In the genomic region with DNA sequence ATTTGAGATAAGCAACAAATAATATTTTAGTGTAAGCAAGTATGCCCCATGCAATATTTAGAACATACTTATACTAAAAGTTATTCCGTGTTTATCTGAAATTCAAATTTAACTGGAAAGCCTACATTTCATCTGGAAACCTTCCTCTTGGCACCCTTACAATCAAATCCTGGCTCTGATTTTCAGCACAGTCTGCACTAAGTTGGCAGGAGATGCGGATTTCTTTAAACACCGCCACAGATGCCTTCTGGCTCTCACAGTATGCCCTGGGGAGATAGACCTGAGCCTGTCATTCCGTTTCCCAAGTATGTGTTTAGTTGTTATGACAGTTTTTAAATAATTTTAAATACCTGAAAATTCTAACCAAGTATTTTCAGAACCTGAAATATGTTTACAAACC, we compare ENCODE assay signal across 33 cellular contexts. TPM values are rescaled to one million over a fixed set of nuclear protein-coding genes. Genes with fewer than 3 reads are reported as not detected.
A peak's percentile ranks its signal among the peaks of the same experiment; 100 is the strongest.
DNase-seq lines count a peak whose midpoint lies in the region; ATAC-seq, FAIRE-seq and TF ChIP-seq lines count a peak whose summit lies in the region.
"Had no signal": no experiment of that assay in that cellular context is flagged by ENCODE, and none has a peak within 500 bp of the region (broad histone marks: within the 10 kb centered on the region; RNA-seq: fewer than 3 reads in every experiment).

No MANE protein-coding gene starts in this region.

- FAIRE-seq in GM12892 (lab: Jason Lieb, UNC): no peak
- FAIRE-seq: colon, K562 had no signal

- H3K27ac ChIP-seq in VCaP (peak overlapping the region; percentile 19), vagina (peak overlapping the region; percentile 92)
- H3K27ac ChIP-seq: adrenal gland, brain microvascular endothelial cell, neural progenitor cell, parathyroid adenoma, Peyer's patch, transverse colon had no signal

- intact Hi-C loops in vagina (cut with DNase I): loop anchor here (10.0 kb wide), 1 partner anchor 325 kb away; no protein-coding TSS in a partner anchor
- intact Hi-C loops in cardiac septum (cut with DNase I): loop anchor here (10.0 kb wide), 2 partner anchors 155 to 325 kb away; no protein-coding TSS in a partner anchor

- TF ChIP-seq POLR2A in vagina (IDR thresholded peaks at IDR 0.05) (no peak), GM12892 (IDR thresholded peaks at IDR 0.05; ENCODE audit: low read depth, low read length) (no peak)

- peak; percentile 41 for ATAC-seq in left lobe of liver
- ATAC-seq: K562 had no signal

- H3K4me3 ChIP-seq in vagina: no peak overlapping the region
- H3K4me3 ChIP-seq: adrenal gland, K562, neural progenitor cell, Peyer's patch, sigmoid colon, transverse colon had no signal

- POLR2A ChIA-PET in GM10248 (lab: Yijun Ruan, JAX): no interaction called here

- DNase-seq in DMS 273 (lab: John Stamatoyannopoulos, UW; ENCODE audit: unreplicated experiment) (peak; percentile 47), DMS 273 treated with DMSO at 0.1 percent for 48 hours (lab: John Stamatoyannopoulos, UW) (no peak), left lobe of liver (ENCODE audit: low spot score) (no peak), vagina (ENCODE audit: extremely low spot score in 2 of 2) (no peak), cardiac septum (ENCODE audit: low spot score) (no peak), GM10248 (ENCODE audit: extremely low spot score) (no peak), GM12892 (ENCODE audit: insufficient read length) (no peak)
- DNase-seq: 8988T; activated CD4-positive, alpha-beta memory T cell treated with anti-CD3 and anti-CD28 coated beads for 36 hours; activated CD4-positive, alpha-beta T cell treated with anti-CD3 and anti-CD28 coated beads for 1 hour; activated CD8-positive, alpha-beta memory T cell treated with anti-CD3 and anti-CD28 coated beads, Interleukin-2, amount 50 U/mL, for 4 hours; activated naive CD4-positive, alpha-beta T cell treated with anti-CD3 and anti-CD28 coated beads for 36 hours; adrenal gland; brain microvascular endothelial cell; CD4-positive, alpha-beta memory T cell; mesenchymal stem cell; MM.1S; NCI-H1105 treated with DMSO at 0.1 percent for 48 hours; NCI-H2081; NCI-H774; Peyer's patch; SHP77 treated with DMSO at 0.1 percent for 48 hours; sigmoid colon; stimulated activated CD4-positive, alpha-beta T cell treated with anti-CD3 and anti-CD28 coated beads, Interleukin-12 subunit alpha, Interleukin-12 subunit beta, amount 100 ng/mL, for 4 hours; stimulated activated CD4-positive, alpha-beta T cell treated with anti-CD3 and anti-CD28 coated beads, Interleukin-2, amount 100 ng/mL, for 48 hours; transverse colon had no signal

- peaks cover 45% of the 10 kb centered on the region for H3K4me1 ChIP-seq in vagina
- H3K4me1 ChIP-seq: neural progenitor cell had no signal

- no peaks in the 10 kb centered on the region for H3K36me3 ChIP-seq in vagina
- H3K36me3 ChIP-seq: adrenal gland, brain microvascular endothelial cell, neural progenitor cell, Peyer's patch, sigmoid colon, transverse colon had no signal

- no peaks in the 10 kb centered on the region for H3K9me3 ChIP-seq in vagina
- H3K9me3 ChIP-seq: adrenal gland, Peyer's patch, sigmoid colon, transverse colon had no signal

- CTCF ChIA-PET in GM10248 (lab: Yijun Ruan, JAX): no interaction called here

- H3K27me3 ChIP-seq in vagina: no peaks in the 10 kb centered on the region
- H3K27me3 ChIP-seq: brain microvascular endothelial cell, Peyer's patch, transverse colon had no signal

- TF ChIP-seq CTCF in VCaP (conservative IDR thresholded peaks at IDR 0.05): no peak
- TF ChIP-seq CTCF in vagina (IDR thresholded peaks at IDR 0.05): no peak
- TF ChIP-seq CTCF in GM10248 (IDR thresholded peaks at IDR 0.05; ENCODE audit: control extremely low read depth, extremely low read depth, low read depth, missing control alignments): no peak

RNA-seq across cellular contexts. Expression of a gene that starts 7.3 kb away (rescaled TPM):
- total RNA-seq in left lobe of liver (55.0 TPM), vagina (34.6 TPM), cardiac septum (15.7 TPM)
- polyA plus RNA-seq in GM12892 (2012; ENCODE audit: missing spikeins): not detected
- total RNA-seq: activated CD4-positive, alpha-beta memory T cell treated with anti-CD3 and anti-CD28 coated beads for 36 hours; activated naive CD4-positive, alpha-beta T cell treated with anti-CD3 and anti-CD28 coated beads for 36 hours; CD4-positive, alpha-beta memory T cell; HT1080; T-helper 2 cell treated with Interferon-gamma antibody and Interleukin-4, amounts not matched to agents 100 ng/mL and 5 ng/mL, for 36 hours had no signal
- polyA plus RNA-seq: CD4-positive, alpha-beta memory T cell; K562 had no signal
